In the genomic region with DNA sequence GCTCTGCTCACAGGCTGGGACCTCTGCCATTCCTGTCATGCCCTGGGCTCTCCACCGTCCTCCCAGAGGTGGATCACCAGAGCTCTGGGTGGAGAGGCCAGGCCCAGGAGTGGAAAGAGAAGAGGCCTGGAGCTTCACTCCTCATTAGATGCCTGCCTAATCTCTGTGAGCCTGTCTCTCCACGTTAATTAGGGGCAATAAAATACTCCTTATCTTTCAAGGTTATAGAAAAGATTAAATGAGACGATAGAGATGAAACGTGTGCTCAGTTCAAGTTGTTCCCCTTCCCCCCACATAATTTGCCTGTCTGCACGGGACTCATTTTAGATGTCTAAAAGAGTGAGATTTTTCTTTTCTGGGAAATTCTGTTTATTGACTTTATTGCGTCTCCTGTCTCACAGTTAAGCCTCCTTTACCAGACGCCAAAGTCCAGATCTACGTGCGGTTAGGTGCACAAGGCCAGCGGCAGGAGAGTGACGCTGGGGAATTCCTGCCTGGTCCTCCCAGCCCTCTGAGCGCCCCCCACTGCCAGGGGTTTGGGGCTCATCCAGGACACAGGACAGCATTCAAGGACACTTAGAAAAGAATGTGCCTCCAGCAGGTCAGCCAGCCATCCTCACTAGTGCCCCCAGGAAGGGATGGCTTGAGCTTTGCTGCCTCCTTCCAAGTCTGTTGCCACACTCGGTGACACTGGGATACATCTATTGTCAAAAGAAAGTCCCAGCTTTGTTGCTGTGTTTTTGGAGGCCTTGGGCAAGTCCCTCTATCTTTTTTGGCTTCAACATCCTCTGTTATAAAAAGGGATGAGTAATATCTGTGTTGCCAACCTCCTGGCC, we compare ENCODE assay signal across 1 cellular context.
A peak's percentile ranks its signal among the peaks of the same experiment; 100 is the strongest.
TF ChIP-seq lines count a peak whose summit lies in the region.

No MANE protein-coding gene starts in this region.

TF ChIP-seq in HepG2, 621 proteins besides CTCF, POLR2A, EP300 and RAD21 (continued from another document and continues in another):
- TF ChIP-seq SRSF9 (IDR thresholded peaks at IDR 0.05; ENCODE audit: borderline replicate concordance, insufficient read depth, low read depth, low read length, poor library complexity, severe bottlenecking): no peak
- TF ChIP-seq HDAC2 (CRISPR knock-in tag; IDR thresholded peaks at IDR 0.05): peak; percentile 82
- no peak for TF ChIP-seq ZNF879 (CRISPR knock-in tag; IDR thresholded peaks at IDR 0.05)
- TF ChIP-seq RFXAP (CRISPR knock-in tag; IDR thresholded peaks at IDR 0.05; ENCODE audit: borderline replicate concordance): no peak
- no peak for TF ChIP-seq HNRNPL (IDR thresholded peaks at IDR 0.05; ENCODE audit: low read depth, low read length)
- TF ChIP-seq ZNF256 (CRISPR knock-in tag; conservative IDR thresholded peaks at IDR 0.05): 0 out of 2 replicates have a peak, but pooled peaks have one; percentile 17
- TF ChIP-seq ZNF567 (CRISPR knock-in tag; IDR thresholded peaks at IDR 0.05; ENCODE audit: borderline replicate concordance): no peak
- TF ChIP-seq SIN3B (IDR thresholded peaks at IDR 0.05; ENCODE audit: low read length): no peak
- TF ChIP-seq TCF12 (IDR thresholded peaks at IDR 0.05): no peak
- TF ChIP-seq TCF12 (CRISPR knock-in tag; IDR thresholded peaks at IDR 0.05): no peak
- TF ChIP-seq XBP1 (CRISPR knock-in tag; IDR thresholded peaks at IDR 0.05): no peak
- no peak for TF ChIP-seq ZNF543 (CRISPR knock-in tag; IDR thresholded peaks at IDR 0.05)
- TF ChIP-seq ZNF260 (CRISPR knock-in tag; IDR thresholded peaks at IDR 0.05; ENCODE audit: borderline replicate concordance, low read depth): no peak
- TF ChIP-seq PRMT3 (CRISPR knock-in tag; IDR thresholded peaks at IDR 0.05; ENCODE audit: borderline replicate concordance, low read depth): no peak
- TF ChIP-seq, protein P1, sequence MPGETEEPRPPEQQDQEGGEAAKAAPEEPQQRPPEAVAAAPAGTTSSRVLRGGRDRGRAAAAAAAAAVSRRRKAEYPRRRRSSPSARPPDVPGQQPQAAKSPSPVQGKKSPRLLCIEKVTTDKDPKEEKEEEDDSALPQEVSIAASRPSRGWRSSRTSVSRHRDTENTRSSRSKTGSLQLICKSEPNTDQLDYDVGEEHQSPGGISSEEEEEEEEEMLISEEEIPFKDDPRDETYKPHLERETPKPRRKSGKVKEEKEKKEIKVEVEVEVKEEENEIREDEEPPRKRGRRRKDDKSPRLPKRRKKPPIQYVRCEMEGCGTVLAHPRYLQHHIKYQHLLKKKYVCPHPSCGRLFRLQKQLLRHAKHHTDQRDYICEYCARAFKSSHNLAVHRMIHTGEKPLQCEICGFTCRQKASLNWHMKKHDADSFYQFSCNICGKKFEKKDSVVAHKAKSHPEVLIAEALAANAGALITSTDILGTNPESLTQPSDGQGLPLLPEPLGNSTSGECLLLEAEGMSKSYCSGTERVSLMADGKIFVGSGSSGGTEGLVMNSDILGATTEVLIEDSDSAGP (CRISPR knock-in tag; IDR thresholded peaks at IDR 0.05; ENCODE audit: borderline replicate concordance): peak; percentile 45; the same call in 1 of the 2 replicates
- TF ChIP-seq, protein P2, sequence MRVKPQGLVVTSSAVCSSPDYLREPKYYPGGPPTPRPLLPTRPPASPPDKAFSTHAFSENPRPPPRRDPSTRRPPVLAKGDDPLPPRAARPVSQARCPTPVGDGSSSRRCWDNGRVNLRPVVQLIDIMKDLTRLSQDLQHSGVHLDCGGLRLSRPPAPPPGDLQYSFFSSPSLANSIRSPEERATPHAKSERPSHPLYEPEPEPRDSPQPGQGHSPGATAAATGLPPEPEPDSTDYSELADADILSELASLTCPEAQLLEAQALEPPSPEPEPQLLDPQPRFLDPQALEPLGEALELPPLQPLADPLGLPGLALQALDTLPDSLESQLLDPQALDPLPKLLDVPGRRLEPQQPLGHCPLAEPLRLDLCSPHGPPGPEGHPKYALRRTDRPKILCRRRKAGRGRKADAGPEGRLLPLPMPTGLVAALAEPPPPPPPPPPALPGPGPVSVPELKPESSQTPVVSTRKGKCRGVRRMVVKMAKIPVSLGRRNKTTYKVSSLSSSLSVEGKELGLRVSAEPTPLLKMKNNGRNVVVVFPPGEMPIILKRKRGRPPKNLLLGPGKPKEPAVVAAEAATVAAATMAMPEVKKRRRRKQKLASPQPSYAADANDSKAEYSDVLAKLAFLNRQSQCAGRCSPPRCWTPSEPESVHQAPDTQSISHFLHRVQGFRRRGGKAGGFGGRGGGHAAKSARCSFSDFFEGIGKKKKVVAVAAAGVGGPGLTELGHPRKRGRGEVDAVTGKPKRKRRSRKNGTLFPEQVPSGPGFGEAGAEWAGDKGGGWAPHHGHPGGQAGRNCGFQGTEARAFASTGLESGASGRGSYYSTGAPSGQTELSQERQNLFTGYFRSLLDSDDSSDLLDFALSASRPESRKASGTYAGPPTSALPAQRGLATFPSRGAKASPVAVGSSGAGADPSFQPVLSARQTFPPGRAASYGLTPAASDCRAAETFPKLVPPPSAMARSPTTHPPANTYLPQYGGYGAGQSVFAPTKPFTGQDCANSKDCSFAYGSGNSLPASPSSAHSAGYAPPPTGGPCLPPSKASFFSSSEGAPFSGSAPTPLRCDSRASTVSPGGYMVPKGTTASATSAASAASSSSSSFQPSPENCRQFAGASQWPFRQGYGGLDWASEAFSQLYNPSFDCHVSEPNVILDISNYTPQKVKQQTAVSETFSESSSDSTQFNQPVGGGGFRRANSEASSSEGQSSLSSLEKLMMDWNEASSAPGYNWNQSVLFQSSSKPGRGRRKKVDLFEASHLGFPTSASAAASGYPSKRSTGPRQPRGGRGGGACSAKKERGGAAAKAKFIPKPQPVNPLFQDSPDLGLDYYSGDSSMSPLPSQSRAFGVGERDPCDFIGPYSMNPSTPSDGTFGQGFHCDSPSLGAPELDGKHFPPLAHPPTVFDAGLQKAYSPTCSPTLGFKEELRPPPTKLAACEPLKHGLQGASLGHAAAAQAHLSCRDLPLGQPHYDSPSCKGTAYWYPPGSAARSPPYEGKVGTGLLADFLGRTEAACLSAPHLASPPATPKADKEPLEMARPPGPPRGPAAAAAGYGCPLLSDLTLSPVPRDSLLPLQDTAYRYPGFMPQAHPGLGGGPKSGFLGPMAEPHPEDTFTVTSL (CRISPR knock-in tag; IDR thresholded peaks at IDR 0.05; ENCODE audit: borderline replicate concordance): peak; percentile 81; the same call in 1 of the 2 replicates
- no peak for TF ChIP-seq SMAD9 (CRISPR knock-in tag; IDR thresholded peaks at IDR 0.05)
- TF ChIP-seq, protein P3, sequence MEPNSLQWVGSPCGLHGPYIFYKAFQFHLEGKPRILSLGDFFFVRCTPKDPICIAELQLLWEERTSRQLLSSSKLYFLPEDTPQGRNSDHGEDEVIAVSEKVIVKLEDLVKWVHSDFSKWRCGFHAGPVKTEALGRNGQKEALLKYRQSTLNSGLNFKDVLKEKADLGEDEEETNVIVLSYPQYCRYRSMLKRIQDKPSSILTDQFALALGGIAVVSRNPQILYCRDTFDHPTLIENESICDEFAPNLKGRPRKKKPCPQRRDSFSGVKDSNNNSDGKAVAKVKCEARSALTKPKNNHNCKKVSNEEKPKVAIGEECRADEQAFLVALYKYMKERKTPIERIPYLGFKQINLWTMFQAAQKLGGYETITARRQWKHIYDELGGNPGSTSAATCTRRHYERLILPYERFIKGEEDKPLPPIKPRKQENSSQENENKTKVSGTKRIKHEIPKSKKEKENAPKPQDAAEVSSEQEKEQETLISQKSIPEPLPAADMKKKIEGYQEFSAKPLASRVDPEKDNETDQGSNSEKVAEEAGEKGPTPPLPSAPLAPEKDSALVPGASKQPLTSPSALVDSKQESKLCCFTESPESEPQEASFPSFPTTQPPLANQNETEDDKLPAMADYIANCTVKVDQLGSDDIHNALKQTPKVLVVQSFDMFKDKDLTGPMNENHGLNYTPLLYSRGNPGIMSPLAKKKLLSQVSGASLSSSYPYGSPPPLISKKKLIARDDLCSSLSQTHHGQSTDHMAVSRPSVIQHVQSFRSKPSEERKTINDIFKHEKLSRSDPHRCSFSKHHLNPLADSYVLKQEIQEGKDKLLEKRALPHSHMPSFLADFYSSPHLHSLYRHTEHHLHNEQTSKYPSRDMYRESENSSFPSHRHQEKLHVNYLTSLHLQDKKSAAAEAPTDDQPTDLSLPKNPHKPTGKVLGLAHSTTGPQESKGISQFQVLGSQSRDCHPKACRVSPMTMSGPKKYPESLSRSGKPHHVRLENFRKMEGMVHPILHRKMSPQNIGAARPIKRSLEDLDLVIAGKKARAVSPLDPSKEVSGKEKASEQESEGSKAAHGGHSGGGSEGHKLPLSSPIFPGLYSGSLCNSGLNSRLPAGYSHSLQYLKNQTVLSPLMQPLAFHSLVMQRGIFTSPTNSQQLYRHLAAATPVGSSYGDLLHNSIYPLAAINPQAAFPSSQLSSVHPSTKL (CRISPR knock-in tag; IDR thresholded peaks at IDR 0.05): peak; percentile 78
- TF ChIP-seq GPN1 (CRISPR knock-in tag; IDR thresholded peaks at IDR 0.05; ENCODE audit: borderline replicate concordance): no peak
- TF ChIP-seq RARA (CRISPR knock-in tag; IDR thresholded peaks at IDR 0.05): peak; percentile 42; the same call in 1 of the 2 replicates
- TF ChIP-seq TCF7L2 (IDR thresholded peaks at IDR 0.05; ENCODE audit: low read depth, low read length): no peak
- TF ChIP-seq ZNF724P (CRISPR knock-in tag; IDR thresholded peaks at IDR 0.05; ENCODE audit: borderline replicate concordance): no peak
- TF ChIP-seq, protein P4, sequence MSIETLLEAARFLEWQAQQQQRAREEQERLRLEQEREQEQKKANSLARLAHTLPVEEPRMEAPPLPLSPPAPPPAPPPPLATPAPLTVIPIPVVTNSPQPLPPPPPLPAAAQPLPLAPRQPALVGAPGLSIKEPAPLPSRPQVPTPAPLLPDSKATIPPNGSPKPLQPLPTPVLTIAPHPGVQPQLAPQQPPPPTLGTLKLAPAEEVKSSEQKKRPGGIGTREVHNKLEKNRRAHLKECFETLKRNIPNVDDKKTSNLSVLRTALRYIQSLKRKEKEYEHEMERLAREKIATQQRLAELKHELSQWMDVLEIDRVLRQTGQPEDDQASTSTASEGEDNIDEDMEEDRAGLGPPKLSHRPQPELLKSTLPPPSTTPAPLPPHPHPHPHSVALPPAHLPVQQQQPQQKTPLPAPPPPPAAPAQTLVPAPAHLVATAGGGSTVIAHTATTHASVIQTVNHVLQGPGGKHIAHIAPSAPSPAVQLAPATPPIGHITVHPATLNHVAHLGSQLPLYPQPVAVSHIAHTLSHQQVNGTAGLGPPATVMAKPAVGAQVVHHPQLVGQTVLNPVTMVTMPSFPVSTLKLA (IDR thresholded peaks at IDR 0.05): no peak
- TF ChIP-seq ZFP37 (CRISPR knock-in tag; IDR thresholded peaks at IDR 0.05; ENCODE audit: borderline replicate concordance): 0 out of 2 replicates have a peak, but pooled peaks have one; percentile 32
- no peak for TF ChIP-seq MXD4 (CRISPR knock-in tag; IDR thresholded peaks at IDR 0.05)
- TF ChIP-seq GABPA (IDR thresholded peaks at IDR 0.05; ENCODE audit: low read depth, low read length): no peak
- 0 out of 2 replicates have a peak, but pooled peaks have one; percentile 12 for TF ChIP-seq GABPA (CRISPR knock-in tag; IDR thresholded peaks at IDR 0.05; ENCODE audit: low read depth)
- peak; percentile 34; the same call in 1 of the 2 replicates for TF ChIP-seq ELF3 (CRISPR knock-in tag; IDR thresholded peaks at IDR 0.05)
- TF ChIP-seq, protein P5, sequence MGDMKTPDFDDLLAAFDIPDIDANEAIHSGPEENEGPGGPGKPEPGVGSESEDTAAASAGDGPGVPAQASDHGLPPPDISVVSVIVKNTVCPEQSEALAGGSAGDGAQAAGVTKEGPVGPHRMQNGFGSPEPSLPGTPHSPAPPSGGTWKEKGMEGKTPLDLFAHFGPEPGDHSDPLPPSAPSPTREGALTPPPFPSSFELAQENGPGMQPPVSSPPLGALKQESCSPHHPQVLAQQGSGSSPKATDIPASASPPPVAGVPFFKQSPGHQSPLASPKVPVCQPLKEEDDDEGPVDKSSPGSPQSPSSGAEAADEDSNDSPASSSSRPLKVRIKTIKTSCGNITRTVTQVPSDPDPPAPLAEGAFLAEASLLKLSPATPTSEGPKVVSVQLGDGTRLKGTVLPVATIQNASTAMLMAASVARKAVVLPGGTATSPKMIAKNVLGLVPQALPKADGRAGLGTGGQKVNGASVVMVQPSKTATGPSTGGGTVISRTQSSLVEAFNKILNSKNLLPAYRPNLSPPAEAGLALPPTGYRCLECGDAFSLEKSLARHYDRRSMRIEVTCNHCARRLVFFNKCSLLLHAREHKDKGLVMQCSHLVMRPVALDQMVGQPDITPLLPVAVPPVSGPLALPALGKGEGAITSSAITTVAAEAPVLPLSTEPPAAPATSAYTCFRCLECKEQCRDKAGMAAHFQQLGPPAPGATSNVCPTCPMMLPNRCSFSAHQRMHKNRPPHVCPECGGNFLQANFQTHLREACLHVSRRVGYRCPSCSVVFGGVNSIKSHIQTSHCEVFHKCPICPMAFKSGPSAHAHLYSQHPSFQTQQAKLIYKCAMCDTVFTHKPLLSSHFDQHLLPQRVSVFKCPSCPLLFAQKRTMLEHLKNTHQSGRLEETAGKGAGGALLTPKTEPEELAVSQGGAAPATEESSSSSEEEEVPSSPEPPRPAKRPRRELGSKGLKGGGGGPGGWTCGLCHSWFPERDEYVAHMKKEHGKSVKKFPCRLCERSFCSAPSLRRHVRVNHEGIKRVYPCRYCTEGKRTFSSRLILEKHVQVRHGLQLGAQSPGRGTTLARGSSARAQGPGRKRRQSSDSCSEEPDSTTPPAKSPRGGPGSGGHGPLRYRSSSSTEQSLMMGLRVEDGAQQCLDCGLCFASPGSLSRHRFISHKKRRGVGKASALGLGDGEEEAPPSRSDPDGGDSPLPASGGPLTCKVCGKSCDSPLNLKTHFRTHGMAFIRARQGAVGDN (CRISPR knock-in tag; IDR thresholded peaks at IDR 0.05): peak; percentile 79
- TF ChIP-seq ZNF547 (CRISPR knock-in tag; IDR thresholded peaks at IDR 0.05): 0 out of 2 replicates have a peak, but pooled peaks have one; percentile 62
- TF ChIP-seq ZNF782 (CRISPR knock-in tag; IDR thresholded peaks at IDR 0.05; ENCODE audit: borderline replicate concordance): no peak
- 0 out of 2 replicates have a peak, but pooled peaks have one; percentile 28 for TF ChIP-seq ZNF431 (CRISPR knock-in tag; IDR thresholded peaks at IDR 0.05; ENCODE audit: borderline replicate concordance, low read depth)
- no peak for TF ChIP-seq ZNF382 (CRISPR knock-in tag; IDR thresholded peaks at IDR 0.05; ENCODE audit: borderline replicate concordance)
- TF ChIP-seq, protein P6, sequence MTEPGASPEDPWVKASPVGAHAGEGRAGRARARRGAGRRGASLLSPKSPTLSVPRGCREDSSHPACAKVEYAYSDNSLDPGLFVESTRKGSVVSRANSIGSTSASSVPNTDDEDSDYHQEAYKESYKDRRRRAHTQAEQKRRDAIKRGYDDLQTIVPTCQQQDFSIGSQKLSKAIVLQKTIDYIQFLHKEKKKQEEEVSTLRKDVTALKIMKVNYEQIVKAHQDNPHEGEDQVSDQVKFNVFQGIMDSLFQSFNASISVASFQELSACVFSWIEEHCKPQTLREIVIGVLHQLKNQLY (CRISPR knock-in tag; IDR thresholded peaks at IDR 0.05): no peak
- no peak for TF ChIP-seq JUND (CRISPR knock-in tag; IDR thresholded peaks at IDR 0.05)
- no peak for TF ChIP-seq PHF20 (CRISPR knock-in tag; IDR thresholded peaks at IDR 0.05)
- no peak; the same call in 1 of the 2 replicates for TF ChIP-seq ETV5 (CRISPR knock-in tag; IDR thresholded peaks at IDR 0.05; ENCODE audit: borderline replicate concordance)
- no peak for TF ChIP-seq DR1 (CRISPR knock-in tag; IDR thresholded peaks at IDR 0.05)
- TF ChIP-seq ZNF713 (CRISPR knock-in tag; IDR thresholded peaks at IDR 0.05): no peak
- 0 out of 2 replicates have a peak, but pooled peaks have one; percentile 21 for TF ChIP-seq ZNF792 (CRISPR knock-in tag; IDR thresholded peaks at IDR 0.05)
- TF ChIP-seq PPARG (CRISPR knock-in tag; conservative IDR thresholded peaks at IDR 0.05): 0 out of 2 replicates have a peak, but pooled peaks have one; percentile 31
- 0 out of 2 replicates have a peak, but pooled peaks have one; percentile 10 for TF ChIP-seq ADNP (CRISPR knock-in tag; IDR thresholded peaks at IDR 0.05)
